8 cellular contexts compared by ENCODE assay signal in the genomic region with DNA sequence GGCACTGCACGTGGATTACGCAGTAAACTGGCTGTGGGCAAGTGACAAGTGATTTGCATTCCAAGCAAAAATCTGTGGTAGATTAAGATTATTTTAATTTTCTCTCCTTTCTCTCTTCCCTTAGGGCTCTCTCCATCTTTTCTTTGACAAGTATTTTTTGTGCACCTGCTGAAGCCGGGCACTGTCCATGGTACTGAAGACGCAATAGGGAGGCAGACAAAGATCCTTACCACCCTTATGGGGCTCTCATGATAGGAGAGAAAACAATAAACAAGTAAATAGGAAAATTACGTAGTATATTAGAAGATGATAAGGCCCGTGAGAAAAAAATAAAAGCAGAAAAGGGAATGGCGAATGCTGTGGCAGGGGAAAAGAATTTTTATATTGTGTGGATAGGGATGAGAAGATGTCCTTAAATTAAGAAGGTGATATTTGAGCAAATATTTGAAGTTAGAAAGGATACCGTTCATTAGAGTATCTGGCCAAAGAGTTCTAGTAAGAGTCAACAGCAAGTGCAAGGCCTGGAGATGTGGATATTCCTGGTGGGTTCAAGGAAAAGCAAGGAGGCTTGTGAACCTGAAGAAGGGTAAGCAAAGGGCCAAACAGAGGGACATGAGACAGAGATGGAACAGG.
DNase-seq lines count a peak whose midpoint lies in the region; ATAC-seq and TF ChIP-seq lines count a peak whose summit lies in the region.
"Had no signal": no experiment of that assay in that cellular context is flagged by ENCODE, and none has a peak within 500 bp of the region (broad histone marks: within the 10 kb centered on the region; RNA-seq: fewer than 3 reads in every experiment).

No MANE protein-coding gene starts in this region.

- H3K9me3 ChIP-seq in adrenal gland (replicated peaks in 1 of 3) (no peaks in the 10 kb centered on the region), gastrocnemius medialis (no peaks in the 10 kb centered on the region)

- DNase-seq in ELR (ENCODE audit: low read depth) (peak; percentile 20), KBM-7 (peak; percentile 6), adrenal gland (peak in 5 of 7 donors; percentile 14 to 25 (median 20)), kidney tubule cell (ENCODE audit: low spot score) (peak; percentile 13), inferior parietal cortex (ENCODE audit: extremely low spot score) (no peak), gastrocnemius medialis (no peak)
- DNase-seq: amygdala had no signal

- intact Hi-C loops in adrenal gland (cut with DNase I) (no loop called here), gastrocnemius medialis (cut with DNase I; ENCODE audit: low total_unique reads) (no loop called here)

- H3K4me3 ChIP-seq in adrenal gland = no peak overlapping the region
- H3K4me3 ChIP-seq in gastrocnemius medialis = no peak overlapping the region

- 53 to 62% (median 57%) methylated on average over 8 of the region's 8 CpGs for WGBS in adrenal gland, 4 donors

- TF ChIP-seq CTCF in adrenal gland (IDR thresholded peaks at IDR 0.05) (no peak), gastrocnemius medialis (IDR thresholded peaks at IDR 0.05 in 4 of 5, conservative IDR thresholded peaks at IDR 0.05 in 1 of 5) (no peak)

- no peaks in the 10 kb centered on the region for H3K36me3 ChIP-seq in adrenal gland (replicated peaks in 1 of 2)
- H3K36me3 ChIP-seq in gastrocnemius medialis = no peaks in the 10 kb centered on the region

- TF ChIP-seq POLR2A in adrenal gland (IDR thresholded peaks at IDR 0.05) = no peak
- no peak for TF ChIP-seq POLR2A in gastrocnemius medialis (IDR thresholded peaks at IDR 0.05)

- no peak overlapping the region for H3K27ac ChIP-seq in adrenal gland
- H3K27ac ChIP-seq in gastrocnemius medialis = no peak overlapping the region

- in situ Hi-C loops in KBM-7 (cut with MboI; ENCODE audit: low pct_unique_long_range_greater_than_20kb, low sequenced_read_pairs) = no loop called here
- in situ Hi-C loops in gastrocnemius medialis (cut with MboI; ENCODE audit: low sequenced_read_pairs in 4 of 4) = no loop called here

- H3K4me1 ChIP-seq in adrenal gland (replicated peaks in 1 of 2) (no peaks in the 10 kb centered on the region), gastrocnemius medialis (no peaks in the 10 kb centered on the region)

- H3K27me3 ChIP-seq in adrenal gland (no peaks in the 10 kb centered on the region), gastrocnemius medialis (no peaks in the 10 kb centered on the region)

- no peak for ATAC-seq in gastrocnemius medialis
- ATAC-seq in HG03097 (IDR thresholded peaks at IDR 0.05; ENCODE audit: low FRiP score, unreplicated experiment) = no peak

Comparison
In these comparisons a context has a peak if more than half of its experiments do, and no peak if none do; other contexts are left out.
1. DNase-seq: peak in ELR (single experiment), KBM-7 (single experiment), adrenal gland (5 of 7) and kidney tubule cell (single experiment); none in inferior parietal cortex (single experiment) and gastrocnemius medialis (0 of 2).